Comparison of ENCODE assay signal across 2 cellular contexts in genomic region chr17:30405161-30405560, GRCh38.
TF ChIP-seq lines count a peak whose summit lies in the region.

No MANE protein-coding gene starts in this region.

TF ChIP-seq in GM23338, 12 proteins besides CTCF, POLR2A, EP300 and RAD21:
- TF ChIP-seq STAT1 (IDR thresholded peaks at IDR 0.05; ENCODE audit: unreplicated experiment) (no peak), ZNF114 (CRISPR knock-in tag; IDR thresholded peaks at IDR 0.05) (no peak), NANOG (IDR thresholded peaks at IDR 0.05; ENCODE audit: borderline replicate concordance) (peak; percentile 48; the same call in 1 of the 2 replicates)

TF ChIP-seq in IMR-90, 13 proteins besides CTCF, POLR2A, EP300 and RAD21:
- TF ChIP-seq NFE2L2 (IDR thresholded peaks at IDR 0.05; ENCODE audit: low read depth, low read length) (0 out of 2 replicates have a peak, but pooled peaks have one; percentile 18), MAZ (IDR thresholded peaks at IDR 0.05; ENCODE audit: borderline replicate concordance, low read depth, low read length) (no peak), CEBPB (IDR thresholded peaks at IDR 0.05; ENCODE audit: low read depth, low read length) (no peak), CHD1 (IDR thresholded peaks at IDR 0.05; ENCODE audit: low read depth, low read length) (no peak), FOS (IDR thresholded peaks at IDR 0.05; ENCODE audit: low read depth, low read length) (no peak), MAFK (IDR thresholded peaks at IDR 0.05; ENCODE audit: low read depth, low read length) (no peak)
